In genomic region chr11:127126956-127127355, GRCh38 we compare ENCODE assay signal across 29 cellular contexts.
"Had no signal": no experiment of that assay in that cellular context is flagged by ENCODE, and none has a peak within 500 bp of the region (broad histone marks: within the 10 kb centered on the region; RNA-seq: fewer than 3 reads in every experiment).

No MANE protein-coding gene starts in this region.

- H3K9me3 Mint-ChIP-seq: activated B cell treated with CpG ODN at 0.5 μM for 24 hours; activated CD4-positive, alpha-beta memory T cell treated with anti-CD3 and anti-CD28 coated beads for 36 hours; activated CD4-positive, alpha-beta T cell treated with anti-CD3 and anti-CD28 coated beads, Interleukin-2, amount 10 ng/mL, durations not matched to agents 7 days and 5 days; activated naive CD8-positive, alpha-beta T cell treated with anti-CD3 and anti-CD28 coated beads, Interleukin-2, amount 10 ng/mL, durations not matched to agents 7 days and 5 days; activated T-helper 2 cell treated with anti-CD3 and anti-CD28 coated beads, Interferon-gamma antibody, Interleukin-2, Interleukin-4, amounts not matched to agents 10 μg/mL and 5 μg/mL and 100 μg/mL, durations not matched to agents 14 hours and 24 hours and 36 hours had no signal

- H3K4me3 Mint-ChIP-seq: activated B cell treated with CpG ODN at 0.5 μM for 24 hours; activated CD4-positive, alpha-beta memory T cell treated with anti-CD3 and anti-CD28 coated beads for 36 hours; activated CD4-positive, alpha-beta T cell treated with anti-CD3 and anti-CD28 coated beads, Interleukin-2, amount 10 ng/mL, durations not matched to agents 7 days and 5 days; activated naive CD8-positive, alpha-beta T cell treated with anti-CD3 and anti-CD28 coated beads, Interleukin-2, amount 10 ng/mL, durations not matched to agents 7 days and 5 days; activated T-cell treated with anti-CD3 and anti-CD28 coated beads, Interleukin-2, amount 50 U/mL, for 72 hours; T-helper 17 cell had no signal

- H3K4me3 ChIP-seq: adrenal gland, body of pancreas, coronary artery had no signal

- H3K27ac ChIP-seq: adrenal gland, body of pancreas, coronary artery had no signal

- FAIRE-seq: bronchial epithelial cell, RCC 7860 had no signal

- H3K27me3 Mint-ChIP-seq: activated B cell treated with CpG ODN at 0.5 μM for 24 hours; activated CD4-positive, alpha-beta memory T cell treated with anti-CD3 and anti-CD28 coated beads for 36 hours; activated CD4-positive, alpha-beta T cell treated with anti-CD3 and anti-CD28 coated beads, Interleukin-2, amount 10 ng/mL, durations not matched to agents 7 days and 5 days had no signal

- ATAC-seq: activated T-cell treated with anti-CD3 and anti-CD28 coated beads, Interleukin-2, amount 50 U/mL, for 72 hours; body of pancreas; T-helper 17 cell had no signal

- DNase-seq: activated B cell treated with CpG ODN at 0.5 μM for 24 hours; activated CD4-positive, alpha-beta memory T cell treated with anti-CD3 and anti-CD28 coated beads for 36 hours; activated CD4-positive, alpha-beta T cell treated with anti-CD3 and anti-CD28 coated beads for 1 hour; activated CD4-positive, alpha-beta T cell treated with anti-CD3 and anti-CD28 coated beads, Interleukin-2, amount 10 ng/mL, durations not matched to agents 7 days and 5 days; activated gamma-delta T cell treated with Interleukin-2 at 50 U/mL for 16 hours; activated naive CD4-positive, alpha-beta T cell treated with anti-CD3 and anti-CD28 coated beads, Interleukin-2, amount 50 U/mL, for 16 hours; activated naive CD8-positive, alpha-beta T cell treated with anti-CD3 and anti-CD28 coated beads, Interleukin-2, amount 10 ng/mL, durations not matched to agents 7 days and 5 days; activated T-cell treated with anti-CD3 and anti-CD28 coated beads for 4 hours; activated T-cell treated with anti-CD3 and anti-CD28 coated beads, Interleukin-2, amount 50 U/mL, for 72 hours; adrenal gland; anterior cingulate cortex; body of pancreas; central memory CD4-positive, alpha-beta T cell; MM.1S; NCI-H146; NCI-H1930; NCI-H2171; NCI-H2227 treated with DMSO at 0.1 percent for 48 hours; NCI-H446 treated with DMSO at 0.1 percent for 48 hours; NCI-H524 treated with DMSO at 0.1 percent for 48 hours; NCI-H774; NK-92 treated with Interleukin-12 subunit alpha and Interleukin-12 subunit beta, amount 100 ng/mL, for 24 hours; SHP77 treated with DMSO at 0.1 percent for 48 hours; T-helper 17 cell; T-helper 9 cell had no signal

- H3K27me3 ChIP-seq: adrenal gland, body of pancreas had no signal

- H3K36me3 ChIP-seq: adrenal gland had no signal

- H3K9me3 ChIP-seq: adrenal gland, body of pancreas had no signal

- H3K27ac Mint-ChIP-seq: activated B cell treated with CpG ODN at 0.5 μM for 24 hours; activated CD4-positive, alpha-beta memory T cell treated with anti-CD3 and anti-CD28 coated beads for 36 hours; activated CD4-positive, alpha-beta T cell treated with anti-CD3 and anti-CD28 coated beads, Interleukin-2, amount 10 ng/mL, durations not matched to agents 7 days and 5 days; activated naive CD8-positive, alpha-beta T cell treated with anti-CD3 and anti-CD28 coated beads, Interleukin-2, amount 10 ng/mL, durations not matched to agents 7 days and 5 days; activated T-cell treated with anti-CD3 and anti-CD28 coated beads, Interleukin-2, amount 50 U/mL, for 72 hours; activated T-helper 2 cell treated with anti-CD3 and anti-CD28 coated beads, Interferon-gamma antibody, Interleukin-2, Interleukin-4, amounts not matched to agents 10 μg/mL and 5 μg/mL and 100 μg/mL, durations not matched to agents 14 hours and 24 hours and 36 hours; T-helper 17 cell had no signal

- H3K36me3 Mint-ChIP-seq: activated CD4-positive, alpha-beta memory T cell treated with anti-CD3 and anti-CD28 coated beads for 36 hours; activated naive CD8-positive, alpha-beta T cell treated with anti-CD3 and anti-CD28 coated beads, Interleukin-2, amount 10 ng/mL, durations not matched to agents 7 days and 5 days had no signal

- H3K4me1 Mint-ChIP-seq: activated B cell treated with CpG ODN at 0.5 μM for 24 hours; activated CD4-positive, alpha-beta T cell treated with anti-CD3 and anti-CD28 coated beads, Interleukin-2, amount 10 ng/mL, durations not matched to agents 7 days and 5 days; activated naive CD8-positive, alpha-beta T cell treated with anti-CD3 and anti-CD28 coated beads, Interleukin-2, amount 10 ng/mL, durations not matched to agents 7 days and 5 days; T-helper 17 cell had no signal

- H3K4me1 ChIP-seq: adrenal gland, body of pancreas had no signal
